Comparison of ENCODE assay signal across 3 cellular contexts in the genomic region with DNA sequence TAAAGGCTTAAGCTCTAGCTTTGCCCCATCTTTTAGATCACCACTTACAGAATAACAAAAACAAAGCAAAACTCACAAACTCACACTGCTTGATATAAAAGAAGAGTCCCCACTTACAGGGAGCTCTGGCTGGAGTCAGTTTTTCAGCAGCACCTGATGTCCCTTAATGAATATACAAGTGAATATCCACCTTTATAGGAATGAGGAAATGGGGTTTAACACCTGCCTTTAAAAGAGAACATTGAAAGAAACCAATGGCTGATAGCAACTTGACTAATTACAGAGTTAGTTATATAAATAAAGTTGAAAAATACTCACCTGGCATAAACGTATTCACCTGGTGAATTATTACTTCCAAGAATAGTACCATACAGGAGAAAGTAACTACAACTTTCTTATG.
"Had no signal": no experiment of that assay in that cellular context is flagged by ENCODE, and none has a peak within 500 bp of the region (broad histone marks: within the 10 kb centered on the region; RNA-seq: fewer than 3 reads in every experiment).

No MANE protein-coding gene starts in this region.

- DNase-seq: GDM1, GF-D8 had no signal

- H3K4me3 ChIP-seq: GM12878 had no signal
